Comparison of ENCODE assay signal across 35 cellular contexts in the genomic region with DNA sequence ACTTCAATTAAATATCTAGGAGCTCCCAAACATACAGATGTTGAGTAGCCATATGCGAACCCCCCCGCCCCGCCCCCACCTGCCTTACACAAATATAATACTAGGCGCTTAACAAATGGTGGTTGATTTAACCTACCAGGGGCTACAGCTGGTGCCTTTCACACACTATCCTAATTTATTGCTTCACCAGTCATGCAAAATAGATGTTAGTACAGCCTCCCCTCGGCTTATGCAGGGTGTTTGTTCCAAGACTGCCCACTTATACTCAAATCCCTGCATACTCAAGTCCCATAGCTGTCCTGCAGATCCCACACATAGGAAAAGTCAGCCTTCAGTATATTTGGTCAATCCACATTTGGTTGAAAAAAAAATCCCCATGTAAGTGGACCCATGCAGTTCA.
"Had no signal": no experiment of that assay in that cellular context is flagged by ENCODE, and none has a peak within 500 bp of the region (broad histone marks: within the 10 kb centered on the region; RNA-seq: fewer than 3 reads in every experiment).

No MANE protein-coding gene starts in this region.

- DNase-seq: activated B cell treated with CpG ODN at 0.5 μM for 24 hours; activated CD4-positive, alpha-beta memory T cell treated with anti-CD3 and anti-CD28 coated beads for 36 hours; activated CD4-positive, alpha-beta T cell treated with anti-CD3 and anti-CD28 coated beads for 4 hours; activated CD4-positive, alpha-beta T cell treated with anti-CD3 and anti-CD28 coated beads, Interleukin-2, amount 10 ng/mL, durations not matched to agents 24 days and 14 days; activated CD4-positive, alpha-beta T cell treated with anti-CD3 and anti-CD28 coated beads, Interleukin-2, amount 50 U/mL, for 1 hour; activated CD4-positive, alpha-beta T cell treated with anti-CD3 and anti-CD28 coated beads, Interleukin-2, amount 50 U/mL, for 4 hours; activated CD4-positive, CD25-positive, alpha-beta regulatory T cell treated with anti-CD3 and anti-CD28 coated beads, Interleukin-2, amount 50 U/mL, for 72 hours; activated CD8-positive, alpha-beta memory T cell treated with anti-CD3 and anti-CD28 coated beads, Interleukin-2, amount 50 U/mL, for 4 hours; activated CD8-positive, alpha-beta T cell treated with anti-CD3 and anti-CD28 coated beads for 36 hours; activated effector memory CD4-positive, alpha-beta T cell treated with anti-CD3 and anti-CD28 coated beads, Interleukin-2, amount 50 U/mL, for 16 hours; activated gamma-delta T cell treated with Interleukin-2 at 50 U/mL for 16 hours; activated naive CD4-positive, alpha-beta T cell; activated naive CD4-positive, alpha-beta T cell treated with anti-CD3 and anti-CD28 coated beads for 36 hours; activated naive CD4-positive, alpha-beta T cell treated with anti-CD3 and anti-CD28 coated beads, Interleukin-2, amount 50 U/mL, for 16 hours; activated naive CD8-positive, alpha-beta T cell treated with anti-CD3 and anti-CD28 coated beads for 36 hours; activated T-cell treated with anti-CD3 and anti-CD28 coated beads for 4 hours; activated T-cell treated with anti-CD3 and anti-CD28 coated beads, Interleukin-2, amount 50 U/mL, for 1 hour; activated T-cell treated with anti-CD3 and anti-CD28 coated beads, Interleukin-2, amount 50 U/mL, for 4 hours; activated T-cell treated with anti-CD3 and anti-CD28 coated beads, Interleukin-2, amount 50 U/mL, for 72 hours; adrenal gland; amniotic stem cell; aorta; caudate nucleus; cerebellar nuclear complex; T-helper 2 cell; T-helper 9 cell had no signal

- H3K27me3 ChIP-seq: adrenal gland, cardiac muscle cell had no signal

- H3K4me1 ChIP-seq: adrenal gland had no signal

- H3K27ac Mint-ChIP-seq: activated B cell treated with CpG ODN at 0.5 μM for 24 hours; activated CD4-positive, alpha-beta memory T cell treated with anti-CD3 and anti-CD28 coated beads for 36 hours; activated CD4-positive, alpha-beta T cell treated with anti-CD3 and anti-CD28 coated beads, Interleukin-2, amount 10 ng/mL, durations not matched to agents 24 days and 14 days; activated CD8-positive, alpha-beta T cell treated with anti-CD3 and anti-CD28 coated beads for 36 hours; activated naive CD4-positive, alpha-beta T cell treated with anti-CD3 and anti-CD28 coated beads for 36 hours; activated naive CD4-positive, alpha-beta T cell treated with anti-CD3 and anti-CD28 coated beads, Interleukin-2, amount 50 U/mL, for 72 hours; activated naive CD8-positive, alpha-beta T cell treated with anti-CD3 and anti-CD28 coated beads for 36 hours; activated T-cell treated with anti-CD3 and anti-CD28 coated beads, Interleukin-2, amount 50 U/mL, for 72 hours; activated T-helper 1 cell treated with anti-CD3 and anti-CD28 coated beads, Interleukin-12 subunit alpha, Interleukin-12 subunit beta, Interleukin-2, Interleukin-4 antibody, amounts not matched to agents 30 ng/mL and 10 ng/mL and 1 ng/mL, durations not matched to agents 14 hours and 24 hours and 36 hours; activated T-helper 17 cell treated with anti-CD3 and anti-CD28 coated beads, Interleukin-2, amount 50 U/mL, for 72 hours; brain; T-helper 1 cell treated with Interleukin-12 subunit alpha and Interleukin-12 subunit beta and Interleukin-4 antibody, amounts not matched to agents 30 μg/mL and 1 μg/mL, for 36 hours; T-helper 2 cell treated with Interferon-gamma antibody and Interleukin-4, amounts not matched to agents 5 μg/mL and 100 μg/mL, for 36 hours had no signal

- H3K4me3 ChIP-seq: adrenal gland, cardiac muscle cell had no signal

- H3K4me1 Mint-ChIP-seq: activated B cell treated with CpG ODN at 0.5 μM for 24 hours; activated CD4-positive, alpha-beta T cell treated with anti-CD3 and anti-CD28 coated beads, Interleukin-2, amount 10 ng/mL, durations not matched to agents 24 days and 14 days; activated naive CD8-positive, alpha-beta T cell treated with anti-CD3 and anti-CD28 coated beads for 36 hours; activated T-helper 17 cell treated with anti-CD3 and anti-CD28 coated beads, Interleukin-2, amount 50 U/mL, for 72 hours; central memory CD8-positive, alpha-beta T cell had no signal

- H3K9me3 ChIP-seq: adrenal gland had no signal

- H3K4me3 Mint-ChIP-seq: activated B cell treated with CpG ODN at 0.5 μM for 24 hours; activated CD4-positive, alpha-beta memory T cell treated with anti-CD3 and anti-CD28 coated beads for 36 hours; activated CD4-positive, alpha-beta T cell treated with anti-CD3 and anti-CD28 coated beads, Interleukin-2, amount 10 ng/mL, durations not matched to agents 24 days and 14 days; activated CD8-positive, alpha-beta T cell treated with anti-CD3 and anti-CD28 coated beads for 36 hours; activated naive CD4-positive, alpha-beta T cell treated with anti-CD3 and anti-CD28 coated beads for 36 hours; activated naive CD8-positive, alpha-beta T cell treated with anti-CD3 and anti-CD28 coated beads for 36 hours; activated T-cell treated with anti-CD3 and anti-CD28 coated beads, Interleukin-2, amount 50 U/mL, for 4 hours; activated T-cell treated with anti-CD3 and anti-CD28 coated beads, Interleukin-2, amount 50 U/mL, for 72 hours; activated T-helper 1 cell treated with anti-CD3 and anti-CD28 coated beads, Interleukin-12 subunit alpha, Interleukin-12 subunit beta, Interleukin-2, Interleukin-4 antibody, amounts not matched to agents 30 ng/mL and 10 ng/mL and 1 ng/mL, durations not matched to agents 14 hours and 24 hours and 36 hours; activated T-helper 17 cell treated with anti-CD3 and anti-CD28 coated beads, Interleukin-2, amount 50 U/mL, for 72 hours; brain; central memory CD8-positive, alpha-beta T cell; T-helper 1 cell treated with Interleukin-12 subunit alpha and Interleukin-12 subunit beta and Interleukin-4 antibody, amounts not matched to agents 30 μg/mL and 1 μg/mL, for 36 hours; T-helper 2 cell treated with Interferon-gamma antibody and Interleukin-4, amounts not matched to agents 5 μg/mL and 100 μg/mL, for 36 hours had no signal

- H3K27me3 Mint-ChIP-seq: activated B cell treated with CpG ODN at 0.5 μM for 24 hours; activated CD4-positive, alpha-beta T cell treated with anti-CD3 and anti-CD28 coated beads, Interleukin-2, amount 10 ng/mL, durations not matched to agents 24 days and 14 days; brain had no signal

- H3K27ac ChIP-seq: adrenal gland, cardiac muscle cell, VCaP had no signal

- H3K36me3 ChIP-seq: adrenal gland, cardiac muscle cell had no signal

- H3K36me3 Mint-ChIP-seq: activated CD4-positive, alpha-beta memory T cell treated with anti-CD3 and anti-CD28 coated beads for 36 hours; activated naive CD4-positive, alpha-beta T cell treated with anti-CD3 and anti-CD28 coated beads, Interleukin-2, amount 50 U/mL, for 72 hours; activated naive CD8-positive, alpha-beta T cell treated with anti-CD3 and anti-CD28 coated beads for 36 hours; brain had no signal

- H3K9me3 Mint-ChIP-seq: activated B cell treated with CpG ODN at 0.5 μM for 24 hours; activated CD4-positive, alpha-beta memory T cell treated with anti-CD3 and anti-CD28 coated beads for 36 hours; activated CD4-positive, alpha-beta T cell treated with anti-CD3 and anti-CD28 coated beads, Interleukin-2, amount 10 ng/mL, durations not matched to agents 24 days and 14 days; activated CD8-positive, alpha-beta T cell treated with anti-CD3 and anti-CD28 coated beads for 36 hours; activated naive CD4-positive, alpha-beta T cell treated with anti-CD3 and anti-CD28 coated beads, Interleukin-2, amount 50 U/mL, for 72 hours; activated naive CD8-positive, alpha-beta T cell treated with anti-CD3 and anti-CD28 coated beads for 36 hours; activated T-cell treated with anti-CD3 and anti-CD28 coated beads, Interleukin-2, amount 50 U/mL, for 72 hours; activated T-helper 1 cell treated with anti-CD3 and anti-CD28 coated beads, Interleukin-12 subunit alpha, Interleukin-12 subunit beta, Interleukin-2, Interleukin-4 antibody, amounts not matched to agents 30 ng/mL and 10 ng/mL and 1 ng/mL, durations not matched to agents 14 hours and 24 hours and 36 hours; activated T-helper 17 cell treated with anti-CD3 and anti-CD28 coated beads, Interleukin-2, amount 50 U/mL, for 72 hours; T-helper 1 cell treated with Interleukin-12 subunit alpha and Interleukin-12 subunit beta and Interleukin-4 antibody, amounts not matched to agents 30 μg/mL and 1 μg/mL, for 36 hours; T-helper 2 cell treated with Interferon-gamma antibody and Interleukin-4, amounts not matched to agents 5 μg/mL and 100 μg/mL, for 36 hours had no signal
